Comparison of ENCODE assay signal across 8 cellular contexts in genomic region chr19:459724-460511, GRCh38. TPM values are rescaled to one million over a fixed set of nuclear protein-coding genes. Genes with fewer than 3 reads are reported as not detected.
DNase-seq lines count a peak whose midpoint lies in the region; ATAC-seq lines count a peak whose summit lies in the region.

No MANE protein-coding gene starts in this region.

- ATAC-seq in HG02852 (IDR thresholded peaks at IDR 0.05; ENCODE audit: unreplicated experiment), result no peak

- DNase-seq in ELF-1 (ENCODE audit: low read depth, low spot score) (peak; percentile 48), NCI-H2196 (lab: John Stamatoyannopoulos, UW; ENCODE audit: unreplicated experiment) (peak; percentile 70), cardiac septum (ENCODE audit: low spot score) (peak; percentile 80), occipital lobe (lab: John Stamatoyannopoulos, UW) (peak; percentile 57), cortex of kidney (lab: John Stamatoyannopoulos, UW) (no peak), SIG-M5 treated with dmso at 0.1 percent for 504 hours (lab: John Stamatoyannopoulos, UW; ENCODE audit: unreplicated experiment) (no peak)
- DNase-seq in activated naive CD4-positive, alpha-beta T cell treated with anti-CD3 and anti-CD28 coated beads, Interleukin-2, amount 50 U/mL, for 16 hours, result peak; percentile 29

- intact Hi-C loops in cardiac septum (cut with DNase I), result no loop called here

RNA-seq across cellular contexts. Expression of gene SHC2, which starts 0.9 kb away (rescaled TPM):
- total RNA-seq in cardiac septum (16.8 TPM), occipital lobe (13.9 TPM)

RNA-seq across cellular contexts. Expression of gene MADCAM1, which starts 36.4 kb away (rescaled TPM):
- total RNA-seq in cardiac septum, result 0.40 TPM
- total RNA-seq in occipital lobe, result 0.16 TPM

RNA-seq across cellular contexts. Expression of gene TPGS1, which starts 47.4 kb away (rescaled TPM):
- total RNA-seq in cardiac septum, result 11.2 TPM
- total RNA-seq in occipital lobe, result 15.6 TPM

RNA-seq across cellular contexts. Expression of gene C2CD4C, which starts 51.0 kb away (rescaled TPM):
- total RNA-seq in cardiac septum (2.7 TPM), occipital lobe (16.1 TPM)

Comparison
In these comparisons a context has a peak if more than half of its experiments do, and no peak if none do; other contexts are left out.
1. DNase-seq: peak in ELF-1 (single experiment), NCI-H2196 (single experiment), activated naive CD4-positive, alpha-beta T cell treated with anti-CD3 and anti-CD28 coated beads, Interleukin-2, amount 50 U/mL, for 16 hours (single experiment), cardiac septum (single experiment) and occipital lobe (single experiment); none in cortex of kidney (single experiment) and SIG-M5 treated with dmso at 0.1 percent for 504 hours (single experiment).